ENCODE assay signal across 8 cellular contexts in the genomic region with DNA sequence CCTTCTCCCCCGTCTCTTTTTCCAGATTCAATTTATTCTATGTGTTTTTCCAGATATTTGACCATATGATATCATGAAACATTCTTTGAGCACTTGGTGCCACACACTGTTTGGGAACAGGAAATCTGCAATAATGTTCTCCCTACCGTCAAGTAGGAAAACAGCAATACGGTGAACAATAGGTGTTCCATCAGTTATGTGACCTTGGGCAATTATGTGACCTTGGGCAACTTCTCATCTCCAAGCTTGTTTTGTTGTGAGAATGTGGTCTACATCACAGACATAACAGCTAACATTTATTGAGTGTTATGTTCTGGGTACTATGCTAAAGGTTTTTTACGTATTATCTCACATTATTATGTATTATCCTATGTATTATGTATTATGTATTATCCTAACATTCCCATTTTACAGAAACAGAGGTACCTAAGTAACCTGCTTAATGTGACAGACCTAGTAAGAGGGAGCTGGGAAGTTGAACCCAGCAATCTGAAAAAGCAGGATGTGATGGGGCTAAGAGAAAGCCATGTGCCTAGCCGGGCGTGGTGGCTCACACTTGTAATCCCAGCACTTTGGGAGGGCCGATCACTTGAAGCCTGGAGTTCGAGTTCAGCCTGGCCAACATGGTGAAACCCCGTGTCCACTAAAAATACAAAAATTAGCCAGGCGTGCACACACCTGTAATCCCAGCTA. TPM values are rescaled to one million over a fixed set of nuclear protein-coding genes. Genes with fewer than 3 reads are reported as not detected.
A peak's percentile ranks its signal among the peaks of the same experiment; 100 is the strongest.
DNase-seq lines count a peak whose midpoint lies in the region; ATAC-seq and TF ChIP-seq lines count a peak whose summit lies in the region.

No MANE protein-coding gene starts in this region.

- peak overlapping the region; percentile 76 for H3K4me3 ChIP-seq in BE2C (ENCODE audit: low read depth, low read length)
- peak overlapping the region; percentile 83 for H3K4me3 ChIP-seq in HUES6 (ENCODE audit: low read depth, low read length)

- H3K36me3 Mint-ChIP-seq in central memory CD8-positive, alpha-beta T cell (ENCODE audit: insufficient read depth), result peaks cover 28% of the 10 kb centered on the region
- peaks cover 7 to 8% of the 10 kb centered on the region in 2 donors for H3K36me3 Mint-ChIP-seq in naive B cell

- H3K36me3 ChIP-seq in BE2C (peaks cover 6% of the 10 kb centered on the region), HUES6 (ENCODE audit: control insufficient read depth, insufficient read depth, low read length) (peaks cover 4% of the 10 kb centered on the region; the same call in 1 of the 2 replicates)

- no peak overlapping the region for H3K27ac ChIP-seq in HUES6 (ENCODE audit: low read depth, low read length)

- H3K4me1 ChIP-seq in BE2C (peaks cover 5% of the 10 kb centered on the region; the same call in 1 of the 2 replicates), HUES6 (ENCODE audit: control insufficient read depth, insufficient read depth, low read length) (peaks cover 10% of the 10 kb centered on the region; the same call in 1 of the 2 replicates)

- H3K27ac Mint-ChIP-seq in central memory CD8-positive, alpha-beta T cell (ENCODE audit: low read depth), result peak overlapping the region; percentile 99
- H3K27ac Mint-ChIP-seq in naive B cell, result peak overlapping the region; percentile 57 to 97 (median 92)

- DNase-seq in BE2C (no peak), naive B cell (no peak), DMS153 (lab: John Stamatoyannopoulos, UW) (no peak)
- DNase-seq in central memory CD8-positive, alpha-beta T cell (ENCODE audit: low spot score in 2 of 2), result no peak

- no peak for ATAC-seq in central memory CD8-positive, alpha-beta T cell (replicated peaks; ENCODE audit: extremely low read depth, poor library complexity, severe bottlenecking)
- no peak for ATAC-seq in naive B cell (ENCODE audit: low read depth in 2 of 2)
- no peak for ATAC-seq in HG03378 (IDR thresholded peaks at IDR 0.05; ENCODE audit: unreplicated experiment)
- ATAC-seq in HG03159 (IDR thresholded peaks at IDR 0.05; ENCODE audit: unreplicated experiment), result no peak
- no peak for ATAC-seq in HG03457 (IDR thresholded peaks at IDR 0.05; ENCODE audit: unreplicated experiment)

- no peak overlapping the region for H3K9ac ChIP-seq in HUES6 (ENCODE audit: low read length)

- peak overlapping the region; percentile 84 for H3K4me3 Mint-ChIP-seq in central memory CD8-positive, alpha-beta T cell
- peak overlapping the region; percentile 82 to 100 (median 96) for H3K4me3 Mint-ChIP-seq in naive B cell

- no peak for TF ChIP-seq CTCF in BE2C (IDR thresholded peaks at IDR 0.05; ENCODE audit: low read depth, low read length)

- no peaks in the 10 kb centered on the region for H3K9me3 Mint-ChIP-seq in central memory CD8-positive, alpha-beta T cell
- no peaks in the 10 kb centered on the region for H3K9me3 Mint-ChIP-seq in naive B cell

- H3K9me3 ChIP-seq in BE2C (no peaks in the 10 kb centered on the region), HUES6 (ENCODE audit: control insufficient read depth, insufficient read depth, low read depth, low read length) (no peaks in the 10 kb centered on the region)

- H3K27me3 ChIP-seq in BE2C, result no peaks in the 10 kb centered on the region
- no peaks in the 10 kb centered on the region for H3K27me3 ChIP-seq in HUES6 (ENCODE audit: control insufficient read depth, insufficient read depth, low read length)

- no peaks in the 10 kb centered on the region for H3K27me3 Mint-ChIP-seq in central memory CD8-positive, alpha-beta T cell
- H3K27me3 Mint-ChIP-seq in naive B cell, result no peaks in the 10 kb centered on the region

- peaks cover 45% of the 10 kb centered on the region for H3K4me1 Mint-ChIP-seq in central memory CD8-positive, alpha-beta T cell
- H3K4me1 Mint-ChIP-seq in naive B cell, result peaks cover 34 to 46% (median 45%) of the 10 kb centered on the region in 3 donors

RNA-seq across cellular contexts. Expression of gene NEK9, which starts 1.2 kb away (rescaled TPM):
- 74.0 TPM for polyA plus RNA-seq in BE2C (2012; ENCODE audit: insufficient read depth, insufficient read length, low read depth)
- 10 to 100 TPM in 5 of 6 donors, 1 to 10 TPM in 1; 9.4 to 22.7 (median 16.1) TPM for polyA plus RNA-seq in naive B cell (ENCODE audit: low read depth in 6 of 6)

RNA-seq across cellular contexts. Expression of gene TMED10, which starts 48.4 kb away (rescaled TPM):
- polyA plus RNA-seq in BE2C (2012; ENCODE audit: insufficient read depth, insufficient read length, low read depth), result 153 TPM
- 100 to 1,000 TPM; 228 to 283 (median 252) TPM for polyA plus RNA-seq in naive B cell (ENCODE audit: low read depth in 6 of 6)

RNA-seq across cellular contexts. Expression of gene ZC2HC1C, which starts 58.6 kb away (rescaled TPM):
- polyA plus RNA-seq in BE2C (2012; ENCODE audit: insufficient read depth, insufficient read length, low read depth), result 1.3 TPM
- polyA plus RNA-seq in naive B cell (ENCODE audit: low read depth in 6 of 6), result 1 to 10 TPM in 1 of 6 donors, under 1 TPM in 4, not detected in 1; 0.15 to 1.2 (median 0.48) TPM
